ENCODE assay signal across 12 cellular contexts in the genomic region with DNA sequence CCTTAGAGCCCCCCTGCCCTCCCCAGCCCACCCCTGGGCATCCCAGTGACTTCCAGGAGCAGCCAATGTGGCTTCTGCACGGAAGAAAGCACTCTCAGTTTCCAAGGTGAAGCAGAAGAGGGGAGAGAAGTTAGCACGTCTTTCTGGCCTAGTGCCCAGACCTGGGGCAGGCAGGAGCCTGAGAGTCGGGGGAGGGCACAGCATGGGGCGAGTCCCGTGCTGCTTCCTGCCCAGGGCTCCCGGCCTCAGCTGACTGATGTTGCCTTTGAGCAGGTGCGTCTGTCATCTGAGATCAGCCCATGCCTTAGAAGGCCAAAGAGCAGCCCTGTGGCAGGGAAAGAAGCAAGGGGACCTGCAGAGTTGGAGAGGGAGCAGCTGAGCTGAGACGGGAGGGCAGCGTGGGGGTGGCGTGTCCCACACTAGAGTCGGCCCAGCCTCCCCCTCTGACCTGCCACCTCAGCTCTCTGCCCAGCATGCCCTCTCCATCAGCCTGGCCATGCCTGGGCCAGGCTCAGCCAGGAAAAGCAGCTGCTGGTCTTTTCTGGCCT. TPM values are rescaled to one million over a fixed set of nuclear protein-coding genes. Genes with fewer than 3 reads are reported as not detected.
A peak's percentile ranks its signal among the peaks of the same experiment; 100 is the strongest.
DNase-seq lines count a peak whose midpoint lies in the region; ATAC-seq lines count a peak whose summit lies in the region.
"Had no signal": no experiment of that assay in that cellular context is flagged by ENCODE, and none has a peak within 500 bp of the region (broad histone marks: within the 10 kb centered on the region; RNA-seq: fewer than 3 reads in every experiment).

No MANE protein-coding gene starts in this region.

- no peak for ATAC-seq in HG02870 (IDR thresholded peaks at IDR 0.05; ENCODE audit: unreplicated experiment)

- H3K36me3 Mint-ChIP-seq in activated T-cell treated with anti-CD3 and anti-CD28 coated beads, Interleukin-2, amount 50 U/mL, for 24 hours (ENCODE audit: low read depth), result no peaks in the 10 kb centered on the region

- H3K4me1 Mint-ChIP-seq in activated T-cell treated with anti-CD3 and anti-CD28 coated beads, Interleukin-2, amount 50 U/mL, for 24 hours (ENCODE audit: low read depth), result no peaks in the 10 kb centered on the region

- DNase-seq in COR-L47 (lab: John Stamatoyannopoulos, UW), result peak; percentile 88
- DNase-seq in HT1080 (ENCODE audit: low read depth), result peak; percentile 27
- peak; percentile 47 for DNase-seq in NCI-H774 (lab: John Stamatoyannopoulos, UW)
- peak; percentile 87 for DNase-seq in kidney tubule cell (ENCODE audit: low spot score)
- DNase-seq in 8988T, result no peak
- DNase-seq in activated T-cell treated with anti-CD3 and anti-CD28 coated beads, Interleukin-2, amount 50 U/mL, for 24 hours, result no peak
- DNase-seq in effector CD4-positive, alpha-beta T cell, result no peak
- DNase-seq: GF-D8; head of caudate nucleus; occipital lobe; stimulated activated CD4-positive, alpha-beta T cell treated with anti-CD3 and anti-CD28 coated beads, Interleukin-15, amount 100 ng/mL, for 24 hours had no signal

- no peak overlapping the region for H3K27ac Mint-ChIP-seq in activated T-cell treated with anti-CD3 and anti-CD28 coated beads, Interleukin-2, amount 50 U/mL, for 24 hours

- H3K4me3 Mint-ChIP-seq in activated T-cell treated with anti-CD3 and anti-CD28 coated beads, Interleukin-2, amount 50 U/mL, for 24 hours, result no peak overlapping the region

- H3K27me3 Mint-ChIP-seq in activated T-cell treated with anti-CD3 and anti-CD28 coated beads, Interleukin-2, amount 50 U/mL, for 24 hours, result peaks cover 12% of the 10 kb centered on the region

- H3K9me3 Mint-ChIP-seq in activated T-cell treated with anti-CD3 and anti-CD28 coated beads, Interleukin-2, amount 50 U/mL, for 24 hours, result no peaks in the 10 kb centered on the region

RNA-seq across cellular contexts. Expression of gene KCNIP3, which starts 3.3 kb away (rescaled TPM):
- 0.71 and 1.6 TPM in 2 replicates for total RNA-seq in HT1080 (2014; rRNA removed; shearing (Covaris generic))
- polyA plus RNA-seq in HT1080 (2015; cell fraction: cytosol; rRNA removed), result 0.79 and 0.83 TPM in 2 replicates
- 0.31 and 0.83 TPM in 2 replicates for polyA plus RNA-seq in HT1080 (2015; cell fraction: nucleus; rRNA removed)

RNA-seq across cellular contexts. Expression of gene PROM2, which starts 26.2 kb away (rescaled TPM):
- not detected in 2 replicates for total RNA-seq in HT1080 (2014; rRNA removed; shearing (Covaris generic))
- 0.03 and 0.14 TPM in 2 replicates for polyA plus RNA-seq in HT1080 (2015; cell fraction: cytosol; rRNA removed)
- 0.33 and 0.46 TPM in 2 replicates for polyA plus RNA-seq in HT1080 (2015; cell fraction: nucleus; rRNA removed)

Comparison
In these comparisons a context has a peak if more than half of its experiments do, and no peak if none do; other contexts are left out.
1. DNase-seq: peak in COR-L47 (single experiment), HT1080 (single experiment), NCI-H774 (single experiment) and kidney tubule cell (single experiment); none in 8988T (single experiment), activated T-cell treated with anti-CD3 and anti-CD28 coated beads, Interleukin-2, amount 50 U/mL, for 24 hours (single experiment) and effector CD4-positive, alpha-beta T cell (single experiment).